9 cellular contexts compared by ENCODE assay signal in the genomic region with DNA sequence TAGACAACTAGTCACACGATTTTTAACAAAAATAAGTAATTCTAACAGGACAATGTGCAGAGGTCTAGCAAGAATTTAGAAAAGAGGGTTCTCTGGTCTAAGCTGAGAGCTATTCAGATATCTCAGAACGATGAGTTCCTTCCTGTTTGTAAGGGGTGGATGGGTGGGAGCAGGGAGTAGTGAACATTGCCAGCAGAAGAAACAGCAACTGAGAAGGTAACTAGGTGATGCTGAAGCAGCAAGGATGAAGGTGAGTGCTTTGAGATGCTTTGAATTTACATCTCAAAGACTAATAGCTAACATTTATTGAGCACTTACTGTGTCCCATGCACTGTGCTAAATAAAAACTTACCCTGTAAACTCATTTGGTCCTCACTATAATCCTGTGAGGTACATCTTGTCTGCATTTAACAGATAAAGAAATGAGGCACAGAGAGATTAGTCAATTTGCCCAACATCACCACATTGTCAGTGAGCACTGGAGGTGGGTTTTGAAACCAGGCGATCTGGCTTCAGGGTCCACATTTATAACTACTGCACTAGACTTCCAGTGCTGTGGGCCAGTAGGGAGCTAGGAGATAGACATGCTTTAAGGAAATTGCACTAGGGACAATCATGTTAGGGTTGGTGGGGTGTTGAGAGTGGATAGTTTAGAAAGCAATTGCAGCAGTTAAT. TPM values are rescaled to one million over a fixed set of nuclear protein-coding genes. Genes with fewer than 3 reads are reported as not detected.
DNase-seq lines count a peak whose midpoint lies in the region; ATAC-seq and TF ChIP-seq lines count a peak whose summit lies in the region.
"Had no signal": no experiment of that assay in that cellular context is flagged by ENCODE, and none has a peak within 500 bp of the region (broad histone marks: within the 10 kb centered on the region; RNA-seq: fewer than 3 reads in every experiment).

No MANE protein-coding gene starts in this region.

- peaks cover 62% of the 10 kb centered on the region for H3F3A ChIP-seq in SU-DHL-6 (ENCODE audit: insufficient read depth)

- no peak overlapping the region for H2BK15ac ChIP-seq in neuronal stem cell (ENCODE audit: low read length)

- no peaks in the 10 kb centered on the region for H3K9me2 ChIP-seq in SU-DHL-6 (replicated peaks; ENCODE audit: insufficient read depth, low read length)

- H3K4me3 Mint-ChIP-seq in glutamatergic neuron (ENCODE audit: unreplicated experiment), result no peak overlapping the region

- H2BK12ac ChIP-seq in neuronal stem cell (ENCODE audit: low read length), result no peak overlapping the region

- H3K4me2 ChIP-seq in SU-DHL-6 (ENCODE audit: low read depth, low read length, poor library complexity, severe bottlenecking) (peak overlapping the region; percentile 15), neuronal stem cell (ENCODE audit: insufficient read depth, low read length, poor library complexity, severe bottlenecking) (no peak overlapping the region)

- H3K9ac ChIP-seq in SU-DHL-6 (ENCODE audit: low read length) (no peak overlapping the region; the same call in 1 of the 2 replicates), neuronal stem cell (ENCODE audit: low read depth, low read length, poor library complexity) (no peak overlapping the region)

- DNase-seq in glutamatergic neuron (no peak), BE2C (no peak), neuronal stem cell (ENCODE audit: low spot score) (no peak)
- no peak for DNase-seq in stimulated activated CD4-positive, alpha-beta T cell treated with anti-CD3 and anti-CD28 coated beads, Interleukin-2, amount 100 ng/mL, for 24 hours

- peaks cover 12% of the 10 kb centered on the region; the same call in 1 of the 2 replicates for H4K20me1 ChIP-seq in SU-DHL-6 (ENCODE audit: low read depth, low read length)

- H3K27ac ChIP-seq in ACC112 (ENCODE audit: low read depth, low read length) (peak overlapping the region; percentile 12; the same call in 1 of the 2 replicates), SU-DHL-6 (ENCODE audit: low read depth, low read length) (peak overlapping the region; percentile 63), neuronal stem cell (replicated peaks; ENCODE audit: low read length) (no peak overlapping the region)

- H3K36me3 ChIP-seq in ACC112 (ENCODE audit: insufficient read depth, low read length) (peaks cover 24% of the 10 kb centered on the region), SU-DHL-6 (ENCODE audit: low read length) (peaks cover 24% of the 10 kb centered on the region), BE2C (peaks cover 33% of the 10 kb centered on the region), neuronal stem cell (replicated peaks in 1 of 2; ENCODE audit: control insufficient read depth in 2 of 2, insufficient read depth in 2 of 2, low read length in 2 of 2) (peaks cover 18 to 35% of the 10 kb centered on the region in 2 donors)

- H2AK5ac ChIP-seq in neuronal stem cell (ENCODE audit: low read depth, low read length), result no peak overlapping the region

- H3K18ac ChIP-seq in neuronal stem cell (ENCODE audit: low read length), result no peak overlapping the region

- H3K79me2 ChIP-seq in ACC112 (ENCODE audit: control insufficient read depth, insufficient read depth, low read length, unreplicated experiment) (peaks cover 6% of the 10 kb centered on the region), SU-DHL-6 (ENCODE audit: insufficient read depth, low read length) (no peaks in the 10 kb centered on the region)

- peaks cover 9% of the 10 kb centered on the region for H3K9me3 Mint-ChIP-seq in glutamatergic neuron (ENCODE audit: unreplicated experiment)

- H3K4me1 ChIP-seq in ACC112 (ENCODE audit: control insufficient read depth, insufficient read depth, low read length, unreplicated experiment), result no peaks in the 10 kb centered on the region
- H3K4me1 ChIP-seq in BE2C, result no peaks in the 10 kb centered on the region
- no peaks in the 10 kb centered on the region for H3K4me1 ChIP-seq in neuronal stem cell (ENCODE audit: control insufficient read depth in 2 of 2, insufficient read depth in 1 of 2, low read depth in 1 of 2, low read length in 2 of 2)

- no peaks in the 10 kb centered on the region for H3K27me3 ChIP-seq in ACC112 (ENCODE audit: insufficient read depth, low read length)
- H3K27me3 ChIP-seq in SU-DHL-6 (ENCODE audit: low read length), result no peaks in the 10 kb centered on the region
- H3K27me3 ChIP-seq in BE2C, result no peaks in the 10 kb centered on the region
- H3K27me3 ChIP-seq in neuronal stem cell (ENCODE audit: control insufficient read depth in 3 of 3, insufficient read depth in 3 of 3, low read depth in 1 of 3, low read length in 3 of 3), result peaks cover 0 to 9% (median 0%) of the 10 kb centered on the region in 3 experiments

- H3K4ac ChIP-seq in neuronal stem cell (ENCODE audit: low read length), result no peak overlapping the region

- WGBS in neuronal stem cell (ENCODE audit: extremely low coverage in 2 of 2, insufficient read length in 2 of 2, insufficient replicate concordance in 1 of 2), 2 donors, result no CpG with 5 or more reads among the region's 3 CpGs

- H3K23ac ChIP-seq in neuronal stem cell (ENCODE audit: low read depth, low read length, poor library complexity), result no peak overlapping the region

- TF ChIP-seq CTCF in SU-DHL-6 (IDR thresholded peaks at IDR 0.05; ENCODE audit: insufficient read depth, low read length, poor library complexity, severe bottlenecking) (no peak), glutamatergic neuron (IDR thresholded peaks at IDR 0.05; ENCODE audit: partially characterized antibody, unreplicated experiment) (no peak), BE2C (IDR thresholded peaks at IDR 0.05; ENCODE audit: low read depth, low read length) (no peak)

- no peak overlapping the region for H4K8ac ChIP-seq in neuronal stem cell (ENCODE audit: low read depth, low read length)

- H2BK120ac ChIP-seq in neuronal stem cell (ENCODE audit: low read depth, low read length), result no peak overlapping the region

- H2BK5ac ChIP-seq in neuronal stem cell (ENCODE audit: low read length), result no peak overlapping the region

- H3K9me3 ChIP-seq in SU-DHL-6 (ENCODE audit: insufficient read depth, low read length), result no peaks in the 10 kb centered on the region
- H3K9me3 ChIP-seq in BE2C, result no peaks in the 10 kb centered on the region
- H3K9me3 ChIP-seq in neuronal stem cell (replicated peaks in 1 of 2; ENCODE audit: control insufficient read depth in 2 of 2, insufficient read depth in 1 of 2, low read depth in 1 of 2, low read length in 2 of 2), result no peaks in the 10 kb centered on the region

- H3K27ac Mint-ChIP-seq in glutamatergic neuron (ENCODE audit: unreplicated experiment), result peak overlapping the region; percentile 2

- H2AFZ ChIP-seq in ACC112 (ENCODE audit: low read length, unreplicated experiment) (no peak overlapping the region), SU-DHL-6 (ENCODE audit: low read depth, low read length, severe bottlenecking) (no peak overlapping the region), neuronal stem cell (ENCODE audit: low read length) (no peak overlapping the region)

- no peak overlapping the region for H4K91ac ChIP-seq in neuronal stem cell (ENCODE audit: low read depth, low read length, poor library complexity)

- peaks cover 5% of the 10 kb centered on the region for H3K27me3 Mint-ChIP-seq in glutamatergic neuron (ENCODE audit: unreplicated experiment)

- no peak overlapping the region for H3K14ac ChIP-seq in neuronal stem cell (ENCODE audit: low read length)

- H3K79me1 ChIP-seq in neuronal stem cell (ENCODE audit: low read depth, low read length), result peaks cover 8% of the 10 kb centered on the region

- ATAC-seq in GM18867 (IDR thresholded peaks at IDR 0.05; ENCODE audit: unreplicated experiment), result peak; percentile 12
- ATAC-seq in GM18517 (IDR thresholded peaks at IDR 0.05; ENCODE audit: unreplicated experiment), result no peak

- no peak overlapping the region for H3K4me3 ChIP-seq in ACC112 (ENCODE audit: low read depth, low read length)
- H3K4me3 ChIP-seq in SU-DHL-6 (ENCODE audit: insufficient read depth, low read length, poor library complexity, severe bottlenecking), result no peak overlapping the region
- H3K4me3 ChIP-seq in BE2C (ENCODE audit: low read depth, low read length), result no peak overlapping the region
- no peak overlapping the region for H3K4me3 ChIP-seq in neuronal stem cell (ENCODE audit: low read length in 2 of 2)
- H3K4me3 ChIP-seq: skin epidermis had no signal

- peaks cover 1% of the 10 kb centered on the region for H3K4me1 Mint-ChIP-seq in glutamatergic neuron (ENCODE audit: low read depth, unreplicated experiment)

- peaks cover 3% of the 10 kb centered on the region for H3K36me3 Mint-ChIP-seq in glutamatergic neuron (ENCODE audit: unreplicated experiment)

RNA-seq across cellular contexts. Expression of gene BRD2, which starts 15.7 kb away (rescaled TPM):
- total RNA-seq in glutamatergic neuron (ENCODE audit: unreplicated experiment), result 213 TPM
- polyA plus RNA-seq in BE2C (2012; ENCODE audit: insufficient read depth, insufficient read length, low read depth), result 257 TPM
- 180 TPM for polyA plus RNA-seq in neuronal stem cell (2013, experiment 1 of 2)
- 181 TPM for polyA plus RNA-seq in neuronal stem cell (2013, experiment 2 of 2)

RNA-seq across cellular contexts. Expression of gene HLA-DOA, which starts 25.3 kb away (rescaled TPM):
- total RNA-seq in glutamatergic neuron (ENCODE audit: unreplicated experiment), result 0.69 TPM
- not detected for polyA plus RNA-seq in BE2C (2012; ENCODE audit: insufficient read depth, insufficient read length, low read depth)
- polyA plus RNA-seq in neuronal stem cell (2013, experiment 1 of 2), result 12.8 TPM
- 13.6 TPM for polyA plus RNA-seq in neuronal stem cell (2013, experiment 2 of 2)

RNA-seq across cellular contexts. Expression of gene HLA-DMA, which starts 31.2 kb away (rescaled TPM):
- 0.76 TPM for total RNA-seq in glutamatergic neuron (ENCODE audit: unreplicated experiment)
- polyA plus RNA-seq in BE2C (2012; ENCODE audit: insufficient read depth, insufficient read length, low read depth), result 0.56 TPM
- polyA plus RNA-seq in neuronal stem cell (2013, experiment 1 of 2), result 18.7 TPM
- 18.3 TPM for polyA plus RNA-seq in neuronal stem cell (2013, experiment 2 of 2)

RNA-seq across cellular contexts. Expression of gene HLA-DMB, which starts 43.3 kb away (rescaled TPM):
- not detected for total RNA-seq in glutamatergic neuron (ENCODE audit: unreplicated experiment)
- polyA plus RNA-seq in BE2C (2012; ENCODE audit: insufficient read depth, insufficient read length, low read depth), result not detected
- 4.8 TPM for polyA plus RNA-seq in neuronal stem cell (2013, experiment 1 of 2)
- 5.1 TPM for polyA plus RNA-seq in neuronal stem cell (2013, experiment 2 of 2)
